ENCODE assay signal across 8 cellular contexts in genomic region chr3:107117922-107118576, GRCh38.
A peak's percentile ranks its signal among the peaks of the same experiment; 100 is the strongest.
DNase-seq lines count a peak whose midpoint lies in the region; ATAC-seq and TF ChIP-seq lines count a peak whose summit lies in the region.

No MANE protein-coding gene starts in this region.

- ATAC-seq in IMR-90 (ENCODE audit: low read depth) = peak; percentile 92
- ATAC-seq in GM19328 (IDR thresholded peaks at IDR 0.05; ENCODE audit: unreplicated experiment) = no peak

- 10% methylated on average over 2 of the region's 10 CpGs; no CpG with 5 or more reads in 1 of the 2 experiments for WGBS in IMR-90 (ENCODE audit: extremely low coverage in 2 of 2, insufficient read length in 1 of 2), 2 experiments

- intact Hi-C loops in IMR-90 (cut with micrococcal nuclease) = loop anchor here (1.0 to 2.0 kb wide), 2 partner anchors 53 to 509 kb away; no protein-coding TSS in a partner anchor

- H4K20me1 ChIP-seq in IMR-90 (ENCODE audit: insufficient read depth, low read length) (no peaks in the 10 kb centered on the region), osteoblast (ENCODE audit: insufficient read depth, low read length) (no peaks in the 10 kb centered on the region)

- POLR2A ChIA-PET in IMR-90 (lab: Charles Lee; ENCODE audit: unreplicated experiment) = interaction anchor here (0.5 kb wide), 1 partner anchor 324 kb away, joined by 16 read pairs; no protein-coding TSS in a partner anchor

- H3K4me3 ChIP-seq in IMR-90 (ENCODE audit: insufficient read depth, low read depth, low read length) (no peak overlapping the region), fibroblast of the aortic adventitia (ENCODE audit: low read depth, low read length) (no peak overlapping the region), osteoblast (ENCODE audit: insufficient read depth, low read length) (no peak overlapping the region)

- H3K18ac ChIP-seq in IMR-90 (ENCODE audit: low read depth, low read length) = no peak overlapping the region; the same call in 1 of the 2 replicates

- CTCF ChIA-PET in IMR-90 (lab: Yijun Ruan, JAX) = interaction anchor here (0.7 to 0.8 kb wide), 4 partner anchors 9 to 1687 kb away, joined by 3 read pairs; no protein-coding TSS in a partner anchor

- H3K9me1 ChIP-seq in IMR-90 (ENCODE audit: insufficient read depth, low read length) = no peaks in the 10 kb centered on the region

- H3K27me3 ChIP-seq in IMR-90 (ENCODE audit: control insufficient read depth, insufficient read depth, low read length) (no peaks in the 10 kb centered on the region; the same call in 1 of the 2 replicates), osteoblast (ENCODE audit: insufficient read depth, low read length) (no peaks in the 10 kb centered on the region)

- peak; percentile 73 for TF ChIP-seq CTCF in IMR-90 (conservative IDR thresholded peaks at IDR 0.05; ENCODE audit: low read depth, low read length)
- TF ChIP-seq CTCF in fibroblast of the aortic adventitia (IDR thresholded peaks at IDR 0.05; ENCODE audit: insufficient read depth, low read length) = peak; percentile 66
- peak; percentile 82 for TF ChIP-seq CTCF in osteoblast (IDR thresholded peaks at IDR 0.05; ENCODE audit: extremely low read depth, low read depth, low read length)

- H3K4me2 ChIP-seq in IMR-90 (ENCODE audit: low read depth, low read length) (peak overlapping the region; percentile 13; the same call in 1 of the 2 replicates), osteoblast (ENCODE audit: insufficient read depth, low read length) (peak overlapping the region; percentile 44)

- TF ChIP-seq POLR2A in IMR-90 (IDR thresholded peaks at IDR 0.05; ENCODE audit: low read depth, low read length) = peak; percentile 36; the same call in 1 of the 2 replicates

- no peak overlapping the region for H2BK5ac ChIP-seq in IMR-90 (ENCODE audit: low read depth, low read length, poor library complexity, severe bottlenecking)

- dilution Hi-C loops in IMR-90 (cut with HindIII; ENCODE audit: low sequenced_read_pairs, unreplicated experiment) = no loop called here

- H3K4me1 ChIP-seq in IMR-90 (ENCODE audit: control insufficient read depth, insufficient read depth, low read length) = peaks cover 2% of the 10 kb centered on the region; the same call in 1 of the 2 replicates
- H3K4me1 ChIP-seq in osteoblast (ENCODE audit: insufficient read depth, low read length) = peaks cover 13% of the 10 kb centered on the region

- H3K27ac ChIP-seq in IMR-90 (ENCODE audit: insufficient read depth, low read length) = no peak overlapping the region
- peak overlapping the region; percentile 75 for H3K27ac ChIP-seq in osteoblast (ENCODE audit: low read depth, low read length)

- TF ChIP-seq RAD21 in IMR-90 (IDR thresholded peaks at IDR 0.05; ENCODE audit: low read length) = peak; percentile 88

- H2BK20ac ChIP-seq in IMR-90 (ENCODE audit: low read depth, low read length) = peak overlapping the region; percentile 64; the same call in 1 of the 2 replicates

- H3K9me3 ChIP-seq in IMR-90 (ENCODE audit: control insufficient read depth, insufficient read depth, low read length) = no peaks in the 10 kb centered on the region
- no peaks in the 10 kb centered on the region for H3K9me3 ChIP-seq in osteoblast (ENCODE audit: low read depth, low read length)

- peak overlapping the region; percentile 89 for H2AFZ ChIP-seq in IMR-90 (replicated peaks; ENCODE audit: low read length, poor library complexity)
- peak overlapping the region; percentile 91 for H2AFZ ChIP-seq in osteoblast (ENCODE audit: low read length)

- peak overlapping the region in 1 of 2 experiments; percentile 92; a peak in 2 of 4 replicates for H4K8ac ChIP-seq in IMR-90 (ENCODE audit: low read depth in 2 of 2, low read length in 2 of 2)

- peak overlapping the region; percentile 62; the same call in 1 of the 2 replicates for H3K4ac ChIP-seq in IMR-90 (ENCODE audit: low read depth, low read length)

- no TSS peak for BruUV-seq in IMR-90 (replicated peaks; lab: Mats Ljungman, UMichigan)

- H3K36me3 ChIP-seq in IMR-90 (ENCODE audit: control insufficient read depth, insufficient read depth, low read length) (no peaks in the 10 kb centered on the region), osteoblast (ENCODE audit: insufficient read depth, low read length) (no peaks in the 10 kb centered on the region)

- H2AK9ac ChIP-seq in IMR-90 (replicated peaks; ENCODE audit: low read depth, low read length, poor library complexity) = no peak overlapping the region

- H4K5ac ChIP-seq in IMR-90 (ENCODE audit: low read depth, low read length) = peak overlapping the region; percentile 55; the same call in 1 of the 2 replicates

- peak overlapping the region; percentile 50; the same call in 1 of the 2 replicates for H3K23ac ChIP-seq in IMR-90 (ENCODE audit: low read depth, low read length)

- no peak overlapping the region for H2AK5ac ChIP-seq in IMR-90 (ENCODE audit: low read depth, low read length)

- H3K14ac ChIP-seq in IMR-90 (replicated peaks; ENCODE audit: low read depth, low read length) = peak overlapping the region; percentile 78; the same call in 1 of the 2 replicates

- H2BK120ac ChIP-seq in IMR-90 (ENCODE audit: low read depth, low read length) = peak overlapping the region; percentile 68; the same call in 1 of the 2 replicates

- peak overlapping the region; percentile 23 for H3K9ac ChIP-seq in IMR-90 (ENCODE audit: low read depth, low read length)

- H3K79me1 ChIP-seq in IMR-90 (ENCODE audit: low read depth in 1 of 2, low read length in 2 of 2) = no peaks in the 10 kb centered on the region

- DNase-seq in NCI-H1417 (lab: John Stamatoyannopoulos, UW) (peak in 2 of 3 experiments; percentile 20 to 66), NCI-H1417 treated with DMSO at 0.1 percent for 48 hours (lab: John Stamatoyannopoulos, UW) (no peak), IMR-90 (peak; percentile 80), SK-N-DZ (ENCODE audit: low spot score) (peak; percentile 64), fibroblast of the aortic adventitia (ENCODE audit: low read depth) (peak; percentile 91), osteoblast (ENCODE audit: insufficient read length, low spot score, missing footprints) (peak; percentile 75)
- DNase-seq in stimulated activated CD4-positive, alpha-beta T cell treated with anti-CD3 and anti-CD28 coated beads, Interleukin-4, amount 100 ng/mL, for 1 hour = no peak

- peak overlapping the region; percentile 67; the same call in 1 of the 2 replicates for H4K91ac ChIP-seq in IMR-90 (ENCODE audit: insufficient read depth, low read depth, low read length)

- peak overlapping the region; percentile 5; the same call in 1 of the 2 replicates for H3K56ac ChIP-seq in IMR-90 (ENCODE audit: extremely low read depth, insufficient read depth, low read length)

- in situ Hi-C loops in IMR-90 (cut with MboI; ENCODE audit: low sequenced_read_pairs) = no loop called here

- no peak overlapping the region for H2BK15ac ChIP-seq in IMR-90 (ENCODE audit: low read depth, low read length)

- no peaks in the 10 kb centered on the region for H3K79me2 ChIP-seq in osteoblast (ENCODE audit: insufficient read depth, low read length)

TF ChIP-seq in IMR-90, 13 proteins besides CTCF, POLR2A, EP300 and RAD21:
- TF ChIP-seq MAZ (IDR thresholded peaks at IDR 0.05; ENCODE audit: borderline replicate concordance, low read depth, low read length) = no peak
- TF ChIP-seq NFE2L2 (IDR thresholded peaks at IDR 0.05; ENCODE audit: low read depth, low read length) = no peak
- no peak for TF ChIP-seq BHLHE40 (IDR thresholded peaks at IDR 0.05; ENCODE audit: low read depth, low read length)
- TF ChIP-seq SMC3 (IDR thresholded peaks at IDR 0.05; ENCODE audit: low read depth, low read length) = peak; percentile 71
- TF ChIP-seq RFX5 (IDR thresholded peaks at IDR 0.05; ENCODE audit: low read depth, low read length) = no peak
- no peak for TF ChIP-seq CHD1 (IDR thresholded peaks at IDR 0.05; ENCODE audit: low read depth, low read length)

Comparison
In these comparisons a context has a peak if more than half of its experiments do, and no peak if none do; other contexts are left out.
1. DNase-seq: peak in NCI-H1417 (2 of 3), IMR-90 (single experiment), SK-N-DZ (single experiment), fibroblast of the aortic adventitia (single experiment) and osteoblast (single experiment); none in NCI-H1417 treated with DMSO at 0.1 percent for 48 hours (single experiment) and stimulated activated CD4-positive, alpha-beta T cell treated with anti-CD3 and anti-CD28 coated beads, Interleukin-4, amount 100 ng/mL, for 1 hour (single experiment).
2. Peak in every context shown above with its lines, with median percentiles within 50 percentile points of each other: CTCF ChIP-seq.